2 cellular contexts compared by ENCODE assay signal in the genomic region with DNA sequence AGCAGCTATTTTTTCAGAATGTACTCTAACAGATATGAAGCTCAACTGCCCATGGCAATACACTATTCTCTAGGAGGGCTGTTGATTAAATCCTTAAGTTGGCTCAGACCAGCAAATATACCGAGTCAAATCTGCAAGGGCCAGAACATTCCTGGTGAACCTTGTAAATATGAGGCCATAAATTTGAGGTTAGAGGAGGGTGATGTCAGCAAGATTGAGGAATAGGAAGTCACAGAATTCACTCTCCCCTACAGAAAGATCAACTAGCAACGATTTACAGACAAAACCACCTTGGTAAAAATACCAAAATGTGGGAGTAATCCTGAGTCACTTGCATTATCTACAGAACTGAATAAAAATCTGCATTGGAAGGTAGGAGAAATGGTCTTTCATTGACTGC.
TF ChIP-seq lines count a peak whose summit lies in the region.

No MANE protein-coding gene starts in this region.

TF ChIP-seq in SK-N-SH, 30 proteins besides CTCF, POLR2A, EP300 and RAD21 (continued from another document):
- no peak for TF ChIP-seq TEAD4 (IDR thresholded peaks at IDR 0.05; ENCODE audit: borderline replicate concordance, insufficient read depth)
- TF ChIP-seq TAF1 (IDR thresholded peaks at IDR 0.05; ENCODE audit: borderline replicate concordance, low read depth, low read length): no peak
- TF ChIP-seq FOXJ3 (CRISPR knock-in tag; IDR thresholded peaks at IDR 0.05): no peak
- TF ChIP-seq, protein P1, sequence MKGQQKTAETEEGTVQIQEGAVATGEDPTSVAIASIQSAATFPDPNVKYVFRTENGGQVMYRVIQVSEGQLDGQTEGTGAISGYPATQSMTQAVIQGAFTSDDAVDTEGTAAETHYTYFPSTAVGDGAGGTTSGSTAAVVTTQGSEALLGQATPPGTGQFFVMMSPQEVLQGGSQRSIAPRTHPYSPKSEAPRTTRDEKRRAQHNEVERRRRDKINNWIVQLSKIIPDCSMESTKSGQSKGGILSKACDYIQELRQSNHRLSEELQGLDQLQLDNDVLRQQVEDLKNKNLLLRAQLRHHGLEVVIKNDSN (IDR thresholded peaks at IDR 0.05; ENCODE audit: borderline replicate concordance, low read depth): no peak

TF ChIP-seq in SK-N-SH treated with all-trans-retinoic acid at 6 μM for 48 hours, 23 proteins besides CTCF, POLR2A, EP300 and RAD21 (continued from another document):
- TF ChIP-seq PPARA (CRISPR knock-in tag; IDR thresholded peaks at IDR 0.05; ENCODE audit: borderline replicate concordance): no peak
- TF ChIP-seq BACH2 (CRISPR knock-in tag; IDR thresholded peaks at IDR 0.05; ENCODE audit: borderline replicate concordance): no peak
- TF ChIP-seq ESRRG (CRISPR knock-in tag; IDR thresholded peaks at IDR 0.05): no peak
- TF ChIP-seq ZNF8 (CRISPR knock-in tag; IDR thresholded peaks at IDR 0.05): no peak
- TF ChIP-seq ARNTL (CRISPR knock-in tag; IDR thresholded peaks at IDR 0.05; ENCODE audit: borderline replicate concordance, low read depth): no peak
- no peak for TF ChIP-seq ZNF565 (CRISPR knock-in tag; conservative IDR thresholded peaks at IDR 0.05; ENCODE audit: low read depth)
- TF ChIP-seq SNAI2 (CRISPR knock-in tag; IDR thresholded peaks at IDR 0.05): no peak
